ENCODE assay signal across 1 cellular context in genomic region chr19:44748426-44749254, GRCh38.
TF ChIP-seq lines count a peak whose summit lies in the region.

A gene with protein sequence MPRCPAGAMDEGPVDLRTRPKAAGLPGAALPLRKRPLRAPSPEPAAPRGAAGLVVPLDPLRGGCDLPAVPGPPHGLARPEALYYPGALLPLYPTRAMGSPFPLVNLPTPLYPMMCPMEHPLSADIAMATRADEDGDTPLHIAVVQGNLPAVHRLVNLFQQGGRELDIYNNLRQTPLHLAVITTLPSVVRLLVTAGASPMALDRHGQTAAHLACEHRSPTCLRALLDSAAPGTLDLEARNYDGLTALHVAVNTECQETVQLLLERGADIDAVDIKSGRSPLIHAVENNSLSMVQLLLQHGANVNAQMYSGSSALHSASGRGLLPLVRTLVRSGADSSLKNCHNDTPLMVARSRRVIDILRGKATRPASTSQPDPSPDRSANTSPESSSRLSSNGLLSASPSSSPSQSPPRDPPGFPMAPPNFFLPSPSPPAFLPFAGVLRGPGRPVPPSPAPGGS (plus strand): TSS chr19:44748708. CDS start chr19:44748791, 83 bp downstream.

TF ChIP-seq in neural cell, 6 proteins besides CTCF, POLR2A, EP300 and RAD21:
- TF ChIP-seq REST (IDR thresholded peaks at IDR 0.05; ENCODE audit: borderline replicate concordance): no peak
- TF ChIP-seq MXI1 (conservative IDR thresholded peaks at IDR 0.05; ENCODE audit: poor library complexity, severe bottlenecking): no peak
- TF ChIP-seq SMC3 (conservative IDR thresholded peaks at IDR 0.05; ENCODE audit: poor library complexity): no peak
- no peak for TF ChIP-seq POLR2AphosphoS5 (IDR thresholded peaks at IDR 0.05)
- TF ChIP-seq TAF1 (IDR thresholded peaks at IDR 0.05; ENCODE audit: low read depth): no peak
- TF ChIP-seq EZH2 (IDR thresholded peaks at IDR 0.05; ENCODE audit: borderline replicate concordance, insufficient read depth, low read length, poor library complexity, severe bottlenecking): no peak
